In genomic region chr6:15713325-15713724, GRCh38 we compare ENCODE assay signal across 31 cellular contexts.
"Had no signal": no experiment of that assay in that cellular context is flagged by ENCODE, and none has a peak within 500 bp of the region (broad histone marks: within the 10 kb centered on the region; RNA-seq: fewer than 3 reads in every experiment).

No MANE protein-coding gene starts in this region.

- H3K27ac ChIP-seq: ascending aorta, cardiac muscle cell, PC-9, WERI-Rb-1 had no signal

- FAIRE-seq: RCC 7860 had no signal

- H3K27ac Mint-ChIP-seq: activated CD4-positive, alpha-beta T cell treated with anti-CD3 and anti-CD28 coated beads, Interleukin-2, amount 10 ng/mL, durations not matched to agents 24 days and 14 days; activated CD8-positive, alpha-beta T cell treated with anti-CD3 and anti-CD28 coated beads for 36 hours; activated naive CD4-positive, alpha-beta T cell treated with anti-CD3 and anti-CD28 coated beads, Interleukin-2, amount 50 U/mL, for 24 hours; activated naive CD8-positive, alpha-beta T cell treated with anti-CD3 and anti-CD28 coated beads, Interleukin-2, amount 10 ng/mL, durations not matched to agents 7 days and 5 days; activated T-cell treated with anti-CD3 and anti-CD28 coated beads, Interleukin-2, amount 50 U/mL, for 72 hours had no signal

- DNase-seq: activated CD4-positive, alpha-beta T cell treated with anti-CD3 and anti-CD28 coated beads, Interleukin-2, amount 10 ng/mL, durations not matched to agents 24 days and 14 days; activated CD4-positive, alpha-beta T cell treated with anti-CD3 and anti-CD28 coated beads, Interleukin-2, amount 50 U/mL, for 4 hours; activated CD8-positive, alpha-beta T cell treated with anti-CD3 and anti-CD28 coated beads for 36 hours; activated gamma-delta T cell; activated naive CD4-positive, alpha-beta T cell treated with Interleukin-2 at 50 U/mL for 16 hours; activated naive CD8-positive, alpha-beta T cell treated with anti-CD3 and anti-CD28 coated beads, Interleukin-2, amount 10 ng/mL, durations not matched to agents 7 days and 5 days; activated T-cell treated with anti-CD3 and anti-CD28 coated beads, Interleukin-2, amount 50 U/mL, for 1 hour; activated T-cell treated with anti-CD3 and anti-CD28 coated beads, Interleukin-2, amount 50 U/mL, for 72 hours; amygdala; NCI-H1105; NCI-H1417 treated with DMSO at 0.1 percent for 48 hours; NCI-H187 treated with DMSO at 0.1 percent for 48 hours; NCI-H2081; NCI-H2171 treated with DMSO at 0.1 percent for 48 hours; NCI-H226; NCI-H446 treated with DMSO at 0.1 percent for 48 hours; NCI-H69; NK-92 treated with Interleukin-12 subunit alpha and Interleukin-12 subunit beta, amount 100 ng/mL, for 24 hours; PC-9; Right ventricle myocardium superior; SW 1271; T-helper 1 cell; T-helper 2 cell; T-helper 9 cell; WERI-Rb-1 had no signal

- H3K36me3 ChIP-seq: ascending aorta, cardiac muscle cell, WERI-Rb-1 had no signal

- H3K36me3 Mint-ChIP-seq: activated naive CD8-positive, alpha-beta T cell treated with anti-CD3 and anti-CD28 coated beads, Interleukin-2, amount 10 ng/mL, durations not matched to agents 7 days and 5 days had no signal

- H3K4me3 ChIP-seq: ascending aorta, cardiac muscle cell, PC-9 had no signal

- ATAC-seq: activated CD8-positive, alpha-beta T cell treated with anti-CD3 and anti-CD28 coated beads for 36 hours; activated T-cell treated with anti-CD3 and anti-CD28 coated beads, Interleukin-2, amount 50 U/mL, for 72 hours; activated T-helper 17 cell treated with anti-CD3 and anti-CD28 coated beads, Interleukin-2, amount 50 U/mL, for 72 hours had no signal

- H3K27me3 ChIP-seq: ascending aorta, cardiac muscle cell had no signal

- H3K4me1 Mint-ChIP-seq: activated naive CD8-positive, alpha-beta T cell treated with anti-CD3 and anti-CD28 coated beads, Interleukin-2, amount 10 ng/mL, durations not matched to agents 7 days and 5 days; central memory CD8-positive, alpha-beta T cell had no signal

- H3K27me3 Mint-ChIP-seq: activated CD4-positive, alpha-beta T cell treated with anti-CD3 and anti-CD28 coated beads, Interleukin-2, amount 10 ng/mL, durations not matched to agents 24 days and 14 days; activated naive CD8-positive, alpha-beta T cell treated with anti-CD3 and anti-CD28 coated beads, Interleukin-2, amount 10 ng/mL, durations not matched to agents 7 days and 5 days had no signal

- H3K9me3 ChIP-seq: ascending aorta had no signal

- H3K9me3 Mint-ChIP-seq: activated naive CD4-positive, alpha-beta T cell treated with anti-CD3 and anti-CD28 coated beads, Interleukin-2, amount 50 U/mL, for 24 hours; central memory CD8-positive, alpha-beta T cell had no signal

- H3K4me3 Mint-ChIP-seq: activated CD4-positive, alpha-beta T cell treated with anti-CD3 and anti-CD28 coated beads, Interleukin-2, amount 10 ng/mL, durations not matched to agents 24 days and 14 days; activated CD8-positive, alpha-beta T cell treated with anti-CD3 and anti-CD28 coated beads for 36 hours; activated naive CD4-positive, alpha-beta T cell treated with anti-CD3 and anti-CD28 coated beads, Interleukin-2, amount 50 U/mL, for 24 hours; activated naive CD8-positive, alpha-beta T cell treated with anti-CD3 and anti-CD28 coated beads, Interleukin-2, amount 10 ng/mL, durations not matched to agents 7 days and 5 days; activated T-cell treated with anti-CD3 and anti-CD28 coated beads, Interleukin-2, amount 50 U/mL, for 72 hours; activated T-helper 17 cell treated with anti-CD3 and anti-CD28 coated beads, Interleukin-2, amount 50 U/mL, for 72 hours; central memory CD8-positive, alpha-beta T cell had no signal
